In genomic region chr1:197970771-197971170, GRCh38 we compare ENCODE assay signal across 32 cellular contexts. TPM values are rescaled to one million over a fixed set of nuclear protein-coding genes. Genes with fewer than 3 reads are reported as not detected.
"Had no signal": no experiment of that assay in that cellular context is flagged by ENCODE, and none has a peak within 500 bp of the region (broad histone marks: within the 10 kb centered on the region; RNA-seq: fewer than 3 reads in every experiment).

No MANE protein-coding gene starts in this region.

- DNase-seq: activated CD4-positive, alpha-beta T cell treated with anti-CD3 and anti-CD28 coated beads, Interleukin-2, amount 50 U/mL, for 4 hours; activated CD8-positive, alpha-beta T cell treated with anti-CD3 and anti-CD28 coated beads for 36 hours; activated gamma-delta T cell; activated naive CD4-positive, alpha-beta T cell treated with Interleukin-2 at 50 U/mL for 16 hours; activated naive CD8-positive, alpha-beta T cell treated with anti-CD3 and anti-CD28 coated beads, Interleukin-2, amount 10 ng/mL, durations not matched to agents 7 days and 5 days; activated T-cell treated with anti-CD3 and anti-CD28 coated beads, Interleukin-2, amount 50 U/mL, for 24 hours; amygdala; Karpas-422; KBM-7; NCI-H1105; NCI-H1417 treated with DMSO at 0.1 percent for 48 hours; NCI-H187 treated with DMSO at 0.1 percent for 48 hours; NCI-H2081; NCI-H510A; NCI-H526; NCI-H748 treated with DMSO at 0.1 percent for 48 hours; NK-92 treated with Interleukin-12 subunit alpha and Interleukin-12 subunit beta, amount 100 ng/mL, for 24 hours; PC-3; Peyer's patch; SW 1271; T-helper 1 cell; T-helper 2 cell; T-helper 9 cell; WERI-Rb-1 had no signal

- H3K36me3 Mint-ChIP-seq: activated naive CD4-positive, alpha-beta T cell treated with anti-CD3 and anti-CD28 coated beads, Interleukin-2, amount 50 U/mL, for 24 hours; activated naive CD8-positive, alpha-beta T cell treated with anti-CD3 and anti-CD28 coated beads, Interleukin-2, amount 10 ng/mL, durations not matched to agents 7 days and 5 days had no signal

- H3K27me3 Mint-ChIP-seq: activated CD8-positive, alpha-beta T cell treated with anti-CD3 and anti-CD28 coated beads for 36 hours had no signal

- H3K4me3 Mint-ChIP-seq: activated CD4-positive, alpha-beta T cell treated with anti-CD3 and anti-CD28 coated beads, Interleukin-2, amount 10 ng/mL, durations not matched to agents 24 days and 14 days; activated CD8-positive, alpha-beta T cell treated with anti-CD3 and anti-CD28 coated beads for 36 hours; activated naive CD4-positive, alpha-beta T cell treated with anti-CD3 and anti-CD28 coated beads, Interleukin-2, amount 50 U/mL, for 24 hours; activated naive CD8-positive, alpha-beta T cell treated with anti-CD3 and anti-CD28 coated beads, Interleukin-2, amount 10 ng/mL, durations not matched to agents 7 days and 5 days; activated T-cell treated with anti-CD3 and anti-CD28 coated beads, Interleukin-2, amount 50 U/mL, for 24 hours had no signal

- H3K4me1 Mint-ChIP-seq: activated naive CD4-positive, alpha-beta T cell treated with anti-CD3 and anti-CD28 coated beads, Interleukin-2, amount 50 U/mL, for 24 hours; activated naive CD8-positive, alpha-beta T cell treated with anti-CD3 and anti-CD28 coated beads, Interleukin-2, amount 10 ng/mL, durations not matched to agents 7 days and 5 days had no signal

- ATAC-seq: activated CD8-positive, alpha-beta T cell treated with anti-CD3 and anti-CD28 coated beads for 36 hours; PC-3; Right ventricle myocardium inferior had no signal

- H3K9me3 Mint-ChIP-seq: activated CD4-positive, alpha-beta T cell treated with anti-CD3 and anti-CD28 coated beads, Interleukin-2, amount 10 ng/mL, durations not matched to agents 24 days and 14 days; activated CD8-positive, alpha-beta T cell treated with anti-CD3 and anti-CD28 coated beads for 36 hours; activated naive CD4-positive, alpha-beta T cell treated with anti-CD3 and anti-CD28 coated beads, Interleukin-2, amount 50 U/mL, for 24 hours; activated T-cell treated with anti-CD3 and anti-CD28 coated beads, Interleukin-2, amount 50 U/mL, for 24 hours; activated T-helper 2 cell treated with anti-CD3 and anti-CD28 coated beads, Interferon-gamma antibody, Interleukin-2, Interleukin-4, amounts not matched to agents 10 μg/mL and 5 μg/mL and 100 μg/mL, durations not matched to agents 14 hours and 24 hours and 36 hours had no signal

- H3K27ac Mint-ChIP-seq: activated CD4-positive, alpha-beta T cell treated with anti-CD3 and anti-CD28 coated beads, Interleukin-2, amount 10 ng/mL, durations not matched to agents 24 days and 14 days; activated CD8-positive, alpha-beta T cell treated with anti-CD3 and anti-CD28 coated beads for 36 hours; activated naive CD4-positive, alpha-beta T cell treated with anti-CD3 and anti-CD28 coated beads, Interleukin-2, amount 50 U/mL, for 24 hours; activated naive CD8-positive, alpha-beta T cell treated with anti-CD3 and anti-CD28 coated beads, Interleukin-2, amount 10 ng/mL, durations not matched to agents 7 days and 5 days; activated T-cell treated with anti-CD3 and anti-CD28 coated beads, Interleukin-2, amount 50 U/mL, for 24 hours; activated T-helper 2 cell treated with anti-CD3 and anti-CD28 coated beads, Interferon-gamma antibody, Interleukin-2, Interleukin-4, amounts not matched to agents 10 μg/mL and 5 μg/mL and 100 μg/mL, durations not matched to agents 14 hours and 24 hours and 36 hours had no signal

RNA-seq across cellular contexts. Expression of gene LHX9, which starts 53.6 kb away (rescaled TPM):
- total RNA-seq: activated CD8-positive, alpha-beta memory T cell treated with anti-CD3 and anti-CD28 coated beads for 36 hours; activated CD8-positive, alpha-beta T cell treated with anti-CD3 and anti-CD28 coated beads for 36 hours; activated naive CD8-positive, alpha-beta T cell treated with anti-CD3 and anti-CD28 coated beads, Interleukin-2, amount 10 ng/mL, durations not matched to agents 7 days and 5 days; ascending aorta; breast epithelium; MCF 10A; Peyer's patch had no signal
